14 cellular contexts compared by ENCODE assay signal in the genomic region with DNA sequence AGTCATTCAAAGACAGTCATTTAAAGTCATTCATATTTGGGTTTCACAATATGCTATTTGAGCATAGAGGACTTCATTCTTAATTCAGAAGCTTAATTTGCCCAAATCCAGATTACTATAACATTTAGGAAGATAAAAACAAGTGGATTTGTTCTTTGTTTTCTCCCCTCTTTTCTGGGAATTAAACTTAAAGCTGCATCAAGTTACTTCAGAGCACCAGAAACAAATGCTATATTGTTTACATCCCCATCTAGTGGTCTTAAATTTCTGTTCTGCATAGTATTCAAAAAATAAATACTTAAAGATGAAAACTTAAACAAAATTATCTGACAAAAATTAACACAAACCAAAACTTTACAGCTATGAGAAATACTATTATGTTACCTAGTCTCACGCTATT. TPM values are rescaled to one million over a fixed set of nuclear protein-coding genes. Genes with fewer than 3 reads are reported as not detected.
DNase-seq lines count a peak whose midpoint lies in the region; ATAC-seq, FAIRE-seq and TF ChIP-seq lines count a peak whose summit lies in the region.
"Had no signal": no experiment of that assay in that cellular context is flagged by ENCODE, and none has a peak within 500 bp of the region (broad histone marks: within the 10 kb centered on the region; RNA-seq: fewer than 3 reads in every experiment).

No MANE protein-coding gene starts in this region.

- H3K4me3 Mint-ChIP-seq in MCF 10A (ENCODE audit: unreplicated experiment) = no peak overlapping the region
- H3K4me3 Mint-ChIP-seq: activated CD8-positive, alpha-beta T cell treated with anti-CD3 and anti-CD28 coated beads for 36 hours; central memory CD8-positive, alpha-beta T cell; stimulated activated naive CD8-positive, alpha-beta T cell treated with anti-CD3 and anti-CD28 coated beads, Interleukin-15, amount 100 ng/mL, for 72 hours had no signal

- H3K36me3 ChIP-seq in mammary epithelial cell (ENCODE audit: insufficient read depth, low read length) (no peaks in the 10 kb centered on the region), tibial artery (no peaks in the 10 kb centered on the region)

- TF ChIP-seq CTCF in MCF 10A (IDR thresholded peaks at IDR 0.05; ENCODE audit: unreplicated experiment) (peak; percentile 32), mammary epithelial cell (conservative IDR thresholded peaks at IDR 0.05 in 1 of 2, IDR thresholded peaks at IDR 0.05 in 1 of 2; ENCODE audit: extremely low read depth in 1 of 2, insufficient read depth in 1 of 2, low read depth in 1 of 2, low read length in 2 of 2) (peak in 1 of 2 donors; percentile 42), tibial artery (IDR thresholded peaks at IDR 0.05) (peak; percentile 9 to 13)

- POLR2A ChIA-PET in MCF 10A (lab: Yijun Ruan, JAX) = interaction anchor here (1.1 kb wide), 1 partner anchor 61 kb away, joined by 6 read pairs; the partner anchor contains the start of gene BAZ2B

- in situ Hi-C loops in mammary epithelial cell (cut with MboI; ENCODE audit: low sequenced_read_pairs in 2 of 2) = no loop called here

- H3K4me1 ChIP-seq in mammary epithelial cell (ENCODE audit: insufficient read depth, low read length) (no peaks in the 10 kb centered on the region), tibial artery (no peaks in the 10 kb centered on the region)

- no peaks in the 10 kb centered on the region for H3K79me2 ChIP-seq in mammary epithelial cell (ENCODE audit: insufficient read depth, low read length)

- H3K4me2 ChIP-seq in mammary epithelial cell (ENCODE audit: insufficient read depth, low read depth, low read length) = no peak overlapping the region

- H3K9me3 ChIP-seq in mammary epithelial cell (replicated peaks; ENCODE audit: insufficient read depth, low read length) (no peaks in the 10 kb centered on the region), tibial artery (no peaks in the 10 kb centered on the region)

- intact Hi-C loops in MCF 10A (cut with micrococcal nuclease) (loop anchor here (1.0 to 2.0 kb wide), 3 partner anchors 63 to 161 kb away; no protein-coding TSS in a partner anchor), mammary epithelial cell (cut with micrococcal nuclease) (loop anchor here (1.0 kb wide), 2 partner anchors 62 to 120 kb away; no protein-coding TSS in a partner anchor), tibial artery (cut with DNase I; ENCODE audit: low total_unique reads) (no loop called here)

- no peaks in the 10 kb centered on the region for H3K9me3 Mint-ChIP-seq in MCF 10A (ENCODE audit: unreplicated experiment)
- H3K9me3 Mint-ChIP-seq: activated CD8-positive, alpha-beta T cell treated with anti-CD3 and anti-CD28 coated beads for 36 hours; central memory CD8-positive, alpha-beta T cell; stimulated activated naive CD8-positive, alpha-beta T cell treated with anti-CD3 and anti-CD28 coated beads, Interleukin-15, amount 100 ng/mL, for 72 hours had no signal

- no peaks in the 10 kb centered on the region for H3K36me3 Mint-ChIP-seq in MCF 10A (ENCODE audit: insufficient read depth, unreplicated experiment)

- H3K27me3 ChIP-seq in mammary epithelial cell (ENCODE audit: insufficient read depth, low read length) (no peaks in the 10 kb centered on the region), tibial artery (no peaks in the 10 kb centered on the region)

- no peak overlapping the region for H3K9ac ChIP-seq in mammary epithelial cell (ENCODE audit: insufficient read depth, low read length)

- no peak for ATAC-seq in GM19397 (IDR thresholded peaks at IDR 0.05; ENCODE audit: unreplicated experiment)
- ATAC-seq: activated CD8-positive, alpha-beta T cell treated with anti-CD3 and anti-CD28 coated beads for 36 hours; stimulated activated naive CD8-positive, alpha-beta T cell treated with anti-CD3 and anti-CD28 coated beads, Interleukin-15, amount 100 ng/mL, for 72 hours had no signal

- H3K4me3 ChIP-seq in mammary epithelial cell (replicated peaks in 1 of 3; ENCODE audit: insufficient read depth in 1 of 3, low read depth in 2 of 3, low read length in 3 of 3) (no peak overlapping the region), tibial artery (no peak overlapping the region)

- FAIRE-seq in RCC 7860 (lab: Jason Lieb, UNC) (peak; percentile 44), GM19239 (lab: Jason Lieb, UNC) (no peak)

- H2AFZ ChIP-seq in mammary epithelial cell (ENCODE audit: low read depth, low read length) = no peak overlapping the region

- DNase-seq in MCF 10A (ENCODE audit: unreplicated experiment) = peak; percentile 9
- DNase-seq in mammary epithelial cell = no peak
- no peak for DNase-seq in RCC 7860 (ENCODE audit: low spot score)
- peak; percentile 9 for DNase-seq in fibroblast of gingiva (ENCODE audit: low read depth)
- DNase-seq in tibial artery = no peak
- no peak for DNase-seq in GM19239 (ENCODE audit: insufficient read length, low spot score)
- no peak for DNase-seq in activated naive CD4-positive, alpha-beta T cell treated with Interleukin-2 at 50 U/mL for 16 hours
- DNase-seq: activated CD8-positive, alpha-beta T cell treated with anti-CD3 and anti-CD28 coated beads for 36 hours; C1 segment of cervical spinal cord; kidney glomerular epithelial cell; NCI-H510A; stimulated activated naive CD8-positive, alpha-beta T cell treated with anti-CD3 and anti-CD28 coated beads, Interleukin-15, amount 100 ng/mL, for 72 hours had no signal

- H3K27ac ChIP-seq in mammary epithelial cell (ENCODE audit: insufficient read depth, low read depth, low read length) = no peak overlapping the region
- H3K27ac ChIP-seq in tibial artery = no peak overlapping the region

- no peaks in the 10 kb centered on the region for H4K20me1 ChIP-seq in mammary epithelial cell (ENCODE audit: insufficient read depth, low read length)

- H3K27ac Mint-ChIP-seq in MCF 10A (ENCODE audit: low read depth, unreplicated experiment) = no peak overlapping the region
- H3K27ac Mint-ChIP-seq: activated CD8-positive, alpha-beta T cell treated with anti-CD3 and anti-CD28 coated beads for 36 hours; stimulated activated naive CD8-positive, alpha-beta T cell treated with anti-CD3 and anti-CD28 coated beads, Interleukin-15, amount 100 ng/mL, for 72 hours had no signal

- BruUV-seq in MCF 10A (replicated peaks; lab: Mats Ljungman, UMichigan) = no TSS peak
- BruUV-seq in mammary epithelial cell (replicated peaks; lab: Mats Ljungman, UMichigan) = no TSS peak

- H3K4me1 Mint-ChIP-seq in MCF 10A (ENCODE audit: insufficient read depth, unreplicated experiment) = peaks cover 2% of the 10 kb centered on the region
- H3K4me1 Mint-ChIP-seq: central memory CD8-positive, alpha-beta T cell; stimulated activated naive CD8-positive, alpha-beta T cell treated with anti-CD3 and anti-CD28 coated beads, Interleukin-15, amount 100 ng/mL, for 72 hours had no signal

- WGBS in mammary epithelial cell (ENCODE audit: low coverage, missing lambda C conversion rate) = 47% methylated on average over 1 of the region's 1 CpG

- H3K27me3 Mint-ChIP-seq in MCF 10A (ENCODE audit: insufficient read depth, unreplicated experiment) = no peaks in the 10 kb centered on the region
- H3K27me3 Mint-ChIP-seq: activated CD8-positive, alpha-beta T cell treated with anti-CD3 and anti-CD28 coated beads for 36 hours; central memory CD8-positive, alpha-beta T cell; stimulated activated naive CD8-positive, alpha-beta T cell treated with anti-CD3 and anti-CD28 coated beads, Interleukin-15, amount 100 ng/mL, for 72 hours had no signal

- dilution Hi-C loops in mammary epithelial cell (cut with HindIII; ENCODE audit: low sequenced_read_pairs) = no loop called here

- CTCF ChIA-PET in MCF 10A (lab: Yijun Ruan, JAX) (interaction anchor here (0.8 kb wide), 1 partner anchor 28 kb away, joined by 3 read pairs; no protein-coding TSS in a partner anchor), mammary epithelial cell (lab: Charles Lee; ENCODE audit: low non-redundant PET) (interaction anchor here (0.8 kb wide), 1 partner anchor 120 kb away, joined by 6 read pairs; no protein-coding TSS in a partner anchor)

RNA-seq across cellular contexts. Expression of gene MARCHF7, which starts 34.7 kb away (rescaled TPM):
- total RNA-seq in MCF 10A (2022) (76.0 and 78.4 TPM in 2 replicates), mammary epithelial cell (100 to 1,000 TPM in 1 of 2 donors, 10 to 100 TPM in 1; 84.3 to 121 TPM)
- 25.5 TPM for polyA plus RNA-seq in mammary epithelial cell
- 43.9 TPM for polyA minus RNA-seq in mammary epithelial cell

Comparison
In these comparisons a context has a peak if more than half of its experiments do, and no peak if none do; other contexts are left out.
1. DNase-seq: peak in MCF 10A (single experiment) and fibroblast of gingiva (single experiment); none in mammary epithelial cell (single experiment), RCC 7860 (single experiment), tibial artery (0 of 2), GM19239 (single experiment) and activated naive CD4-positive, alpha-beta T cell treated with Interleukin-2 at 50 U/mL for 16 hours (single experiment).